Comparison of ENCODE assay signal across 1 cellular context in genomic region chr12:109743076-109743910, GRCh38.
TF ChIP-seq lines count a peak whose summit lies in the region.

No MANE protein-coding gene starts in this region.

TF ChIP-seq in H1, 55 proteins besides CTCF, POLR2A, EP300 and RAD21:
- TF ChIP-seq HDAC6 (IDR thresholded peaks at IDR 0.05; ENCODE audit: low read depth, low read length) (no peak), RFX5 (IDR thresholded peaks at IDR 0.05; ENCODE audit: borderline replicate concordance, low read depth, low read length) (no peak), JUN (IDR thresholded peaks at IDR 0.05; ENCODE audit: low read depth, low read length) (no peak), USF2 (IDR thresholded peaks at IDR 0.05; ENCODE audit: low read length) (no peak), CHD2 (IDR thresholded peaks at IDR 0.05; ENCODE audit: low read length) (no peak), CHD1 (IDR thresholded peaks at IDR 0.05; ENCODE audit: low read depth, low read length) (no peak), POLR2AphosphoS5 (IDR thresholded peaks at IDR 0.05; ENCODE audit: low read depth, low read length) (no peak), KDM4A (IDR thresholded peaks at IDR 0.05; ENCODE audit: low read depth, low read length, severe bottlenecking) (no peak), SP2 (IDR thresholded peaks at IDR 0.05; ENCODE audit: low read length) (no peak), SIX5 (IDR thresholded peaks at IDR 0.05; ENCODE audit: low read depth, low read length) (no peak), BCL11A (IDR thresholded peaks at IDR 0.05; ENCODE audit: low read depth in 2 of 2, low read length in 2 of 2) (no peak)
